In genomic region chr4:30722916-30723270, GRCh38 we compare ENCODE assay signal across 10 cellular contexts. TPM values are rescaled to one million over a fixed set of nuclear protein-coding genes. Genes with fewer than 3 reads are reported as not detected.
A peak's percentile ranks its signal among the peaks of the same experiment; 100 is the strongest.
DNase-seq lines count a peak whose midpoint lies in the region; ATAC-seq, FAIRE-seq and TF ChIP-seq lines count a peak whose summit lies in the region.
"Had no signal": no experiment of that assay in that cellular context is flagged by ENCODE, and none has a peak within 500 bp of the region (broad histone marks: within the 10 kb centered on the region; RNA-seq: fewer than 3 reads in every experiment).

No MANE protein-coding gene starts in this region.

- H3K9me3 ChIP-seq in Caco-2: no peaks in the 10 kb centered on the region
- H3K9me3 ChIP-seq in heart right ventricle: no peaks in the 10 kb centered on the region
- H3K9me3 ChIP-seq in parathyroid adenoma (ENCODE audit: control insufficient read depth, low read length): no peaks in the 10 kb centered on the region
- no peaks in the 10 kb centered on the region for H3K9me3 ChIP-seq in OCI-LY7 (ENCODE audit: low read length)

- H3K27me3 Mint-ChIP-seq in Caco-2 (ENCODE audit: insufficient read depth, unreplicated experiment): no peaks in the 10 kb centered on the region
- H3K27me3 Mint-ChIP-seq in activated naive CD8-positive, alpha-beta T cell treated with anti-CD3 and anti-CD28 coated beads, Interleukin-2, amount 10 ng/mL, durations not matched to agents 7 days and 5 days: peaks cover 36% of the 10 kb centered on the region

- H3K36me3 ChIP-seq in Caco-2 (ENCODE audit: control insufficient read depth, insufficient read depth, low read length) (no peaks in the 10 kb centered on the region), heart right ventricle (no peaks in the 10 kb centered on the region), parathyroid adenoma (ENCODE audit: control insufficient read depth, insufficient read depth, low read length) (no peaks in the 10 kb centered on the region), OCI-LY7 (ENCODE audit: insufficient read depth, low read length) (no peaks in the 10 kb centered on the region)

- no peak overlapping the region for H3K9ac ChIP-seq in parathyroid adenoma

- H3K4me2 ChIP-seq in parathyroid adenoma (ENCODE audit: low read length) (peak overlapping the region; percentile 59), OCI-LY7 (ENCODE audit: low read length) (no peak overlapping the region)

- H4K20me1 ChIP-seq in OCI-LY7 (ENCODE audit: insufficient read depth, low read length): no peaks in the 10 kb centered on the region

- no peaks in the 10 kb centered on the region for H3K9me3 Mint-ChIP-seq in Caco-2 (ENCODE audit: unreplicated experiment)
- peaks cover 1% of the 10 kb centered on the region for H3K9me3 Mint-ChIP-seq in activated naive CD8-positive, alpha-beta T cell treated with anti-CD3 and anti-CD28 coated beads, Interleukin-2, amount 10 ng/mL, durations not matched to agents 7 days and 5 days

- POLR2A ChIA-PET in Caco-2 (lab: Charles Lee) (no interaction called here), OCI-LY7 (lab: Charles Lee) (no interaction called here)
- POLR2A ChIA-PET in activated naive CD8-positive, alpha-beta T cell treated with anti-CD3 and anti-CD28 coated beads, Interleukin-2, amount 10 ng/mL, durations not matched to agents 7 days and 5 days (lab: Charles Lee): no interaction called here

- ATAC-seq in activated naive CD8-positive, alpha-beta T cell treated with anti-CD3 and anti-CD28 coated beads, Interleukin-2, amount 10 ng/mL, durations not matched to agents 7 days and 5 days (ENCODE audit: low read depth): no peak
- ATAC-seq in heart right ventricle (no peak), HG03025 (IDR thresholded peaks at IDR 0.05; ENCODE audit: low FRiP score, unreplicated experiment) (no peak)

- intact Hi-C loops in Caco-2 (cut with micrococcal nuclease; ENCODE audit: unreplicated experiment): no loop called here
- intact Hi-C loops in heart right ventricle (cut with DNase I): loop anchor here in 2 of 10 donors (5.0 to 10.0 kb wide), 2 partner anchors 299 to 302 kb away; no protein-coding TSS in a partner anchor
- intact Hi-C loops in OCI-LY7 (cut with micrococcal nuclease; ENCODE audit: unreplicated experiment): no loop called here

- FAIRE-seq in H54 (lab: Jason Lieb, UNC): no peak

- H3K27ac ChIP-seq in heart right ventricle (peak overlapping the region in 5 of 10 donors; percentile 35 to 87 (median 51)), parathyroid adenoma (no peak overlapping the region), OCI-LY7 (ENCODE audit: low read depth, low read length, poor library complexity, severe bottlenecking) (no peak overlapping the region)

- TF ChIP-seq CTCF in Caco-2 (IDR thresholded peaks at IDR 0.05; ENCODE audit: insufficient read depth in 1 of 2, low read depth in 1 of 2, low read length in 1 of 2, severe bottlenecking in 1 of 2, unreplicated experiment in 1 of 2) (no peak), heart right ventricle (IDR thresholded peaks at IDR 0.05) (no peak), parathyroid adenoma (IDR thresholded peaks at IDR 0.05) (no peak), OCI-LY7 (conservative IDR thresholded peaks at IDR 0.05; ENCODE audit: low read length) (no peak)

- H3K4me1 ChIP-seq in Caco-2 (0 out of 2 replicates have a peak, but pooled peaks cover 5% of the 10 kb centered on the region), heart right ventricle (peaks cover 0 to 34% (median 20%) of the 10 kb centered on the region in 9 donors), parathyroid adenoma (no peaks in the 10 kb centered on the region), OCI-LY7 (ENCODE audit: insufficient read depth, low read length, poor library complexity, severe bottlenecking) (no peaks in the 10 kb centered on the region)

- BruUV-seq in Caco-2 (replicated peaks; lab: Mats Ljungman, UMichigan) (no TSS peak), OCI-LY7 (replicated peaks; lab: Mats Ljungman, UMichigan) (no TSS peak)

- WGBS in heart right ventricle, 2 donors: 13 to 21% methylated on average over 25 of the region's 25 CpGs

- peaks cover 44% of the 10 kb centered on the region for H3K36me3 Mint-ChIP-seq in Caco-2 (ENCODE audit: insufficient read depth, unreplicated experiment)
- peaks cover 5% of the 10 kb centered on the region for H3K36me3 Mint-ChIP-seq in activated naive CD8-positive, alpha-beta T cell treated with anti-CD3 and anti-CD28 coated beads, Interleukin-2, amount 10 ng/mL, durations not matched to agents 7 days and 5 days

- H3K27me3 ChIP-seq in Caco-2 (replicated peaks; ENCODE audit: control insufficient read depth, insufficient read depth, low read length) (no peaks in the 10 kb centered on the region), heart right ventricle (peaks cover 0 to 65% (median 62%) of the 10 kb centered on the region in 7 donors), parathyroid adenoma (ENCODE audit: control insufficient read depth, insufficient read depth, low read length) (no peaks in the 10 kb centered on the region)

- H3K4me3 ChIP-seq in Caco-2 (ENCODE audit: low read depth, low read length): no peak overlapping the region
- H3K4me3 ChIP-seq in heart right ventricle: peak overlapping the region in 9 of 10 donors; percentile 39 to 79 (median 60)
- no peak overlapping the region for H3K4me3 ChIP-seq in parathyroid adenoma (ENCODE audit: low read depth, low read length)
- no peak overlapping the region for H3K4me3 ChIP-seq in OCI-LY7 (ENCODE audit: low read depth, low read length, poor library complexity, severe bottlenecking)

- no peak for DNase-seq in Caco-2
- no peak for DNase-seq in activated naive CD8-positive, alpha-beta T cell treated with anti-CD3 and anti-CD28 coated beads, Interleukin-2, amount 10 ng/mL, durations not matched to agents 7 days and 5 days
- DNase-seq in heart right ventricle: no peak
- no peak for DNase-seq in H54 (ENCODE audit: insufficient read length, low spot score)
- DNase-seq in activated T-cell treated with anti-CD3 and anti-CD28 coated beads, Interleukin-2, amount 50 U/mL, for 48 hours: no peak
- no peak for DNase-seq in OCI-LY7 (ENCODE audit: low spot score)
- DNase-seq: COR-L47, NCI-H748 treated with DMSO at 0.1 percent for 48 hours had no signal

- H3K4me1 Mint-ChIP-seq in Caco-2 (ENCODE audit: low read depth, unreplicated experiment): no peaks in the 10 kb centered on the region
- peaks cover 10% of the 10 kb centered on the region for H3K4me1 Mint-ChIP-seq in activated naive CD8-positive, alpha-beta T cell treated with anti-CD3 and anti-CD28 coated beads, Interleukin-2, amount 10 ng/mL, durations not matched to agents 7 days and 5 days

- no peaks in the 10 kb centered on the region for H3K79me2 ChIP-seq in parathyroid adenoma
- no peaks in the 10 kb centered on the region for H3K79me2 ChIP-seq in OCI-LY7 (ENCODE audit: insufficient read depth, low read depth, low read length)

- CTCF ChIA-PET in Caco-2 (lab: Charles Lee): no interaction called here
- CTCF ChIA-PET in OCI-LY7 (lab: Charles Lee; ENCODE audit: unreplicated experiment): no interaction called here

- H3K9me2 ChIP-seq in OCI-LY7 (ENCODE audit: insufficient read depth, low read length): no peaks in the 10 kb centered on the region

- TF ChIP-seq POLR2A in H54 (IDR thresholded peaks at IDR 0.05; ENCODE audit: low read depth, low read length): no peak

- H3K27ac Mint-ChIP-seq in Caco-2 (ENCODE audit: unreplicated experiment): no peak overlapping the region
- peak overlapping the region; percentile 21 for H3K27ac Mint-ChIP-seq in activated naive CD8-positive, alpha-beta T cell treated with anti-CD3 and anti-CD28 coated beads, Interleukin-2, amount 10 ng/mL, durations not matched to agents 7 days and 5 days

- H2AFZ ChIP-seq in parathyroid adenoma (no peak overlapping the region), OCI-LY7 (ENCODE audit: low read length) (no peak overlapping the region)

- H3K4me3 Mint-ChIP-seq in Caco-2 (ENCODE audit: unreplicated experiment): peak overlapping the region; percentile 63
- no peak overlapping the region for H3K4me3 Mint-ChIP-seq in activated naive CD8-positive, alpha-beta T cell treated with anti-CD3 and anti-CD28 coated beads, Interleukin-2, amount 10 ng/mL, durations not matched to agents 7 days and 5 days

RNA-seq across cellular contexts. Expression of gene PCDH7, which starts 2.7 kb away (rescaled TPM):
- 16.3 and 19.1 TPM in 2 replicates for total RNA-seq in Caco-2 (2022)
- total RNA-seq in activated naive CD8-positive, alpha-beta T cell treated with anti-CD3 and anti-CD28 coated beads, Interleukin-2, amount 10 ng/mL, durations not matched to agents 7 days and 5 days: not detected
- 100 to 1,000 TPM in 4 of 10 donors, 10 to 100 TPM in 6; 13.4 to 164 (median 78.6) TPM for total RNA-seq in heart right ventricle
- 10 to 100 TPM in 1 of 2 donors, 1 to 10 TPM in 1; 9.4 to 12.2 TPM for polyA plus RNA-seq in heart right ventricle
- not detected in 2 replicates for total RNA-seq in OCI-LY7 (2014; rRNA removed; shearing (Covaris generic))
- total RNA-seq in OCI-LY7 (2022): not detected in 2 replicates

Comparison
In these comparisons a context has a peak if more than half of its experiments do, and no peak if none do; other contexts are left out.
1. H3K4me3 ChIP-seq: peak in heart right ventricle (9 of 10); none in Caco-2 (single experiment), parathyroid adenoma (single experiment) and OCI-LY7 (single experiment).
2. RNA of gene PCDH7, which starts 2.7 kb away (total RNA-seq): 13.4 to 164 TPM in heart right ventricle and 16.3 to 19.1 TPM in Caco-2; not detected in activated naive CD8-positive, alpha-beta T cell treated with anti-CD3 and anti-CD28 coated beads, Interleukin-2, amount 10 ng/mL, durations not matched to agents 7 days and 5 days and not detected in OCI-LY7; every median in the first group is over 10 times any median in the second.